ENCODE assay signal across 14 cellular contexts in the genomic region with DNA sequence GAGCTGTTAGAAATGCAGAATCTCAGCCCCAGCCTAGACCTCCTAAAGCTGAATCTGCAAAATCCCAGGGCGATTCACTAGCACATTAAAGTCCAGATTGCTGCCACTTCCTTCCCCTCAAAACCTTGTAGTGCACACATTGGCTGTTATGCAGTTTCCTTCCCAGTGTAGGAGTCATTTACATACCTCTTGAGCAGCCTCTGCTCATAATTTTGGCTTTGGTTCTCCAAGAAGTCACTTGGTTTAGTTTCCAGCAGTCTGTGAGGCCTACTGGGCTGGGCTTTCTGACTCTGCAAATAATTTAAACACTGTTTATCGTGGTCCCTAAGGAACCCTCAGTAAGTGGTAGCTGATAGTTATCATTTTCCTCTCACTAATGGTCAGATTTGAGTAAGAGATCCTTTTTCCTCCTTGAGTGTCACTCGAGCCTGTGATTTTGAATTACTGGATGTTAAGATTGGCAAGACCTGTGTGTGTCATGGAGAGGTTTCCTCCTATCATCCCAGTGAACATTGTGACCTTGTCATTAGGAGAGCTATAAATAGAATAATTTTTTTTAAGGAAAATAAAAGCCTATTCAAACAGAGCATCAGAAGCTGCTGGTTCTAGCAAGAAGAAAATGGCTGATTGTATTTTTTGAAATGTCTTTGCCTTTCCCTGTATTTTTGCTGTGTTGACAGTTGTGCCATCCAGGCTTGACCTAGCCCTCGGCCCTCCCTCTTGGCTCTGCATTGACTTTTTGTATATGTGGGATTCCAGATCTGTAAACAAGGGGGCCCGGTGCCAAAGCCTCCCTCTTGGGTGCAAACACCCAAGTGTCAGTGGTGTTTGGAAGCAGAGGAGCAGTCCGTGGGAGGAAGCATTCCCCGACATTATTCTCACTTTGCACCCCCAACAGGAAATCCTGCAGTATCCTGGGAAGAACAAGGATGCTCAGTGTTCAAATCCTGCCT.
DNase-seq lines count a peak whose midpoint lies in the region; ATAC-seq and TF ChIP-seq lines count a peak whose summit lies in the region.
"Had no signal": no experiment of that assay in that cellular context is flagged by ENCODE, and none has a peak within 500 bp of the region (broad histone marks: within the 10 kb centered on the region; RNA-seq: fewer than 3 reads in every experiment).

No MANE protein-coding gene starts in this region.

- no peak overlapping the region for H3K4ac ChIP-seq in mesenchymal stem cell (ENCODE audit: low read depth in 1 of 2, low read length in 2 of 2)

- H2AK5ac ChIP-seq in mesenchymal stem cell (ENCODE audit: low read length, severe bottlenecking), result no peak overlapping the region

- CTCF ChIA-PET in RWPE1 (lab: Yijun Ruan, JAX), result no interaction called here

- no peaks in the 10 kb centered on the region for H3K79me1 ChIP-seq in mesenchymal stem cell (replicated peaks; ENCODE audit: low read length, poor library complexity, severe bottlenecking)

- H3K27ac ChIP-seq in mesenchymal stem cell (ENCODE audit: low read length, poor library complexity, severe bottlenecking) (no peak overlapping the region), thyroid gland (peak overlapping the region; percentile 16 to 19 (median 18)), RWPE1 (no peak overlapping the region)
- H3K27ac ChIP-seq: 22Rv1, ovary had no signal

- peak overlapping the region; percentile 48 for H2BK15ac ChIP-seq in mesenchymal stem cell (ENCODE audit: low read depth, poor library complexity, severe bottlenecking)

- no peak overlapping the region for H3K4me2 ChIP-seq in mesenchymal stem cell (ENCODE audit: low read length, poor library complexity, severe bottlenecking)

- H3K4me1 ChIP-seq in mesenchymal stem cell (ENCODE audit: control insufficient read depth, insufficient read depth, low read depth, low read length) (peaks cover 2% of the 10 kb centered on the region), thyroid gland (peaks cover 0 to 5% of the 10 kb centered on the region in 2 donors), HAP-1 (no peaks in the 10 kb centered on the region)

- TF ChIP-seq CTCF in thyroid gland (IDR thresholded peaks at IDR 0.05) (no peak), RWPE1 (conservative IDR thresholded peaks at IDR 0.05; ENCODE audit: low read depth) (no peak)

- in situ Hi-C loops in HAP-1 (cut with MboI; ENCODE audit: low sequenced_read_pairs), result no loop called here

- H3K27me3 ChIP-seq in mesenchymal stem cell (ENCODE audit: control insufficient read depth in 1 of 2, insufficient read depth in 1 of 2, low read length in 2 of 2), result no peaks in the 10 kb centered on the region
- no peaks in the 10 kb centered on the region for H3K27me3 ChIP-seq in thyroid gland
- no peaks in the 10 kb centered on the region for H3K27me3 ChIP-seq in HAP-1 (ENCODE audit: low read depth)
- H3K27me3 ChIP-seq: ovary had no signal

- peak in 2 of 3 experiments; percentile 25 to 29 for DNase-seq in NCI-H1417 (lab: John Stamatoyannopoulos, UW)
- no peak for DNase-seq in NCI-H1417 treated with DMSO at 0.1 percent for 48 hours (lab: John Stamatoyannopoulos, UW)
- peak; percentile 23 for DNase-seq in cerebellar cortex (ENCODE audit: low spot score)
- peak; percentile 4 for DNase-seq in mesenchymal stem cell
- peak in 1 of 2 donors; percentile 1 for DNase-seq in thyroid gland
- DNase-seq in HAP-1 (ENCODE audit: low spot score in 2 of 2), result no peak
- DNase-seq in sciatic nerve (ENCODE audit: low spot score), result no peak
- no peak for DNase-seq in RWPE1 (ENCODE audit: low spot score)
- DNase-seq: activated effector memory CD4-positive, alpha-beta T cell treated with anti-CD3 and anti-CD28 coated beads, Interleukin-2, amount 50 U/mL, for 16 hours; CD4-positive, CD25-positive, alpha-beta regulatory T cell; NCI-H1092; stimulated activated naive CD4-positive, alpha-beta T cell treated with Interleukin-2 at 50 U/mL for 16 hours had no signal

- POLR2A ChIA-PET in RWPE1 (lab: Yijun Ruan, JAX; ENCODE audit: low non-redundant PET), result no interaction called here

- H3K9me3 ChIP-seq in mesenchymal stem cell (ENCODE audit: control insufficient read depth, low read length), result no peaks in the 10 kb centered on the region
- H3K9me3 ChIP-seq in thyroid gland, result no peaks in the 10 kb centered on the region
- H3K9me3 ChIP-seq in HAP-1, result no peaks in the 10 kb centered on the region
- H3K9me3 ChIP-seq: ovary had no signal

- peak overlapping the region; percentile 24 for H3K9ac ChIP-seq in mesenchymal stem cell (ENCODE audit: low read length)

- H3K36me3 ChIP-seq in mesenchymal stem cell (ENCODE audit: control insufficient read depth in 1 of 2, insufficient read depth in 2 of 2, low read depth in 1 of 2, low read length in 2 of 2), result no peaks in the 10 kb centered on the region
- H3K36me3 ChIP-seq in thyroid gland, result no peaks in the 10 kb centered on the region
- no peaks in the 10 kb centered on the region for H3K36me3 ChIP-seq in HAP-1 (replicated peaks)
- H3K36me3 ChIP-seq: ovary had no signal

- H3K18ac ChIP-seq in mesenchymal stem cell (ENCODE audit: low read depth in 1 of 2, low read length in 2 of 2), result no peak overlapping the region

- H2BK5ac ChIP-seq in mesenchymal stem cell (ENCODE audit: low read depth, low read length, poor library complexity, severe bottlenecking), result no peak overlapping the region

- H3K4me3 ChIP-seq in mesenchymal stem cell (ENCODE audit: insufficient read depth in 1 of 2, low read depth in 1 of 2, low read length in 2 of 2) (no peak overlapping the region), thyroid gland (replicated peaks in 1 of 3) (no peak overlapping the region), HAP-1 (no peak overlapping the region)
- H3K4me3 ChIP-seq: ovary had no signal

- 66% methylated on average over 6 of the region's 7 CpGs for WGBS in mesenchymal stem cell
- WGBS in thyroid gland, 2 donors, result 42 to 49% methylated on average over 7 of the region's 7 CpGs

- no peak overlapping the region for H4K91ac ChIP-seq in mesenchymal stem cell (ENCODE audit: low read length)

- peak overlapping the region in 1 of 2 experiments; percentile 18 for H2BK12ac ChIP-seq in mesenchymal stem cell (ENCODE audit: low read length in 2 of 2)

- intact Hi-C loops in thyroid gland (cut with DNase I) (no loop called here), sciatic nerve (cut with DNase I) (no loop called here)

- peak overlapping the region; percentile 29 for H2AFZ ChIP-seq in mesenchymal stem cell (ENCODE audit: low read depth, low read length)

- no peak overlapping the region for H3K23ac ChIP-seq in mesenchymal stem cell (ENCODE audit: low read length in 2 of 2)

- H3K14ac ChIP-seq in mesenchymal stem cell (ENCODE audit: low read length in 2 of 2), result no peak overlapping the region

- no peak for TF ChIP-seq POLR2A in thyroid gland (IDR thresholded peaks at IDR 0.05)

- no peak overlapping the region for H2BK120ac ChIP-seq in mesenchymal stem cell (ENCODE audit: low read depth, low read length)

- no peak overlapping the region for H4K8ac ChIP-seq in mesenchymal stem cell (ENCODE audit: low read length)

- ATAC-seq in sciatic nerve, result no peak

Comparison
In these comparisons a context has a peak if more than half of its experiments do, and no peak if none do; other contexts are left out.
1. DNase-seq: peak in NCI-H1417 (2 of 3), cerebellar cortex (single experiment) and mesenchymal stem cell (single experiment); none in NCI-H1417 treated with DMSO at 0.1 percent for 48 hours (single experiment), HAP-1 (0 of 2), sciatic nerve (single experiment) and RWPE1 (single experiment).
2. H3K27ac ChIP-seq: peak in thyroid gland (3 of 3); none in mesenchymal stem cell (single experiment) and RWPE1 (single experiment).